9 cellular contexts compared by ENCODE assay signal in the genomic region with DNA sequence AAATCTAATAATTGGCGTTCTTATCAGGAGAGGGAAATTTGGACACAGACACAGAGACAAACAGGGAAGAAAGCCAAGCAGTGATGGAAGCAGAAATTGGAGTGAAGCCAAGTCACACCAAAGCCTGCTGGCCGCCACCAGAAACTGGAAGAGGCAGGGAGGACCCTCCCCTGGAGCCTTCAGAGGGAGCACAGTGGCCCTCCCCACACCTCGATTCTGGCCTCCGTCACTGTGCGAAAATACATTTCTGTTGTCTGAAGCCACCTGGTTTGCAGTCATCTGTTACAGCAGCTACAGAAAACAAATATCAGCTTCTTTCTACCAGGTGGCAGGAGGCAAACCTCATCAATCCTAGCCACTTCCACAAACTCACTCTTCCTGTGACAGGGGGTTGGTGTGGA. TPM values are rescaled to one million over a fixed set of nuclear protein-coding genes. Genes with fewer than 3 reads are reported as not detected.
A peak's percentile ranks its signal among the peaks of the same experiment; 100 is the strongest.
DNase-seq lines count a peak whose midpoint lies in the region; ATAC-seq, FAIRE-seq and TF ChIP-seq lines count a peak whose summit lies in the region.
"Had no signal": no experiment of that assay in that cellular context is flagged by ENCODE, and none has a peak within 500 bp of the region (broad histone marks: within the 10 kb centered on the region; RNA-seq: fewer than 3 reads in every experiment).

No MANE protein-coding gene starts in this region.

- no peaks in the 10 kb centered on the region for H3K9me2 ChIP-seq in PC-3 (replicated peaks; ENCODE audit: low read length)

- intact Hi-C loops in HepG2 (cut with micrococcal nuclease; ENCODE audit: unreplicated experiment): no loop called here
- intact Hi-C loops in upper lobe of right lung (cut with DNase I): no loop called here
- intact Hi-C loops in PC-3 (cut with micrococcal nuclease): no loop called here
- intact Hi-C loops in CD8-positive, alpha-beta T cell (cut with DNase I, micrococcal nuclease): no loop called here

- H3K9ac ChIP-seq in HepG2 (ENCODE audit: insufficient read depth, low read depth, low read length): no peak overlapping the region
- no peak overlapping the region for H3K9ac ChIP-seq in PC-3 (ENCODE audit: low read length)

- in situ Hi-C loops in HepG2 (cut with HindIII; ENCODE audit: extremely low pct_ligation_motif_present, low pct_unique_long_range_greater_than_20kb): no loop called here

- peaks cover 41% of the 10 kb centered on the region for H3K4me1 ChIP-seq in HepG2 (ENCODE audit: insufficient read depth, low read length)
- peaks cover 50% of the 10 kb centered on the region for H3K4me1 ChIP-seq in upper lobe of right lung
- H3K4me1 ChIP-seq in PC-3 (ENCODE audit: insufficient read depth, low read length): no peaks in the 10 kb centered on the region
- H3K4me1 ChIP-seq in CD8-positive, alpha-beta T cell (ENCODE audit: insufficient read depth, low read length): peaks cover 5% of the 10 kb centered on the region

- TF ChIP-seq CTCF in HepG2 (CRISPR knock-in tag; IDR thresholded peaks at IDR 0.05) (no peak), upper lobe of right lung (IDR thresholded peaks at IDR 0.05) (no peak), PC-3 (conservative IDR thresholded peaks at IDR 0.05; ENCODE audit: low read depth, low read length) (no peak)
- TF ChIP-seq CTCF in CD8-positive, alpha-beta T cell (IDR thresholded peaks at IDR 0.05): no peak

- H3K36me3 Mint-ChIP-seq in CD8-positive, alpha-beta T cell: no peaks in the 10 kb centered on the region

- TF ChIP-seq EP300 in HepG2 (IDR thresholded peaks at IDR 0.05; ENCODE audit: low read depth in 2 of 2, low read length in 2 of 2): no peak
- no peak for TF ChIP-seq EP300 in HepG2 (CRISPR knock-in tag; IDR thresholded peaks at IDR 0.05; ENCODE audit: borderline replicate concordance)

- H3K9me3 ChIP-seq in HepG2 (ENCODE audit: low read length): no peaks in the 10 kb centered on the region
- H3K9me3 ChIP-seq in upper lobe of right lung: no peaks in the 10 kb centered on the region
- H3K9me3 ChIP-seq in PC-3 (ENCODE audit: low read length): no peaks in the 10 kb centered on the region
- H3K9me3 ChIP-seq in CD8-positive, alpha-beta T cell (ENCODE audit: low read length): no peaks in the 10 kb centered on the region

- H2AFZ ChIP-seq in HepG2 (ENCODE audit: low read length): no peak overlapping the region
- H2AFZ ChIP-seq in PC-3 (ENCODE audit: low read length): no peak overlapping the region

- no peak for TF ChIP-seq POLR2A in HepG2 (IDR thresholded peaks at IDR 0.05; ENCODE audit: insufficient read depth in 1 of 2, low read depth in 2 of 2, low read length in 2 of 2)

- H3K9me3 Mint-ChIP-seq in CD8-positive, alpha-beta T cell: no peaks in the 10 kb centered on the region

- no peaks in the 10 kb centered on the region for H3K36me3 ChIP-seq in HepG2 (replicated peaks in 1 of 2; ENCODE audit: control insufficient read depth in 1 of 2, insufficient read depth in 2 of 2, low read length in 2 of 2)
- H3K36me3 ChIP-seq in upper lobe of right lung: no peaks in the 10 kb centered on the region
- H3K36me3 ChIP-seq in PC-3 (ENCODE audit: low read depth, low read length): no peaks in the 10 kb centered on the region
- H3K36me3 ChIP-seq in CD8-positive, alpha-beta T cell (ENCODE audit: insufficient read depth, low read length): no peaks in the 10 kb centered on the region

- H3K27me3 Mint-ChIP-seq in CD8-positive, alpha-beta T cell (ENCODE audit: low read depth): no peaks in the 10 kb centered on the region

- no peaks in the 10 kb centered on the region for H3F3A ChIP-seq in PC-3 (ENCODE audit: low read length, unreplicated experiment)

- TF ChIP-seq RAD21 in HepG2 (CRISPR knock-in tag; IDR thresholded peaks at IDR 0.05): no peak

- peak; percentile 18 for FAIRE-seq in HepG2 (lab: Jason Lieb, UNC)

- CTCF ChIA-PET in HepG2 (lab: Yijun Ruan, JAX; ENCODE audit: low intra/inter-chr PET ratio, low total read pairs) (no interaction called here), PC-3 (lab: Charles Lee) (interaction anchor here (0.6 kb wide), 1 partner anchor 11 kb away, joined by 3 read pairs; no protein-coding TSS in a partner anchor)
- CTCF ChIA-PET in CD8-positive, alpha-beta T cell (lab: Charles Lee): interaction anchor here (6.3 kb wide), 1 partner anchor 135 kb away, joined by 58 read pairs; no protein-coding TSS in a partner anchor

- H3K79me2 ChIP-seq in HepG2 (ENCODE audit: insufficient read depth, low read length) (no peaks in the 10 kb centered on the region), PC-3 (ENCODE audit: low read length) (no peaks in the 10 kb centered on the region)

- no peak overlapping the region for H3K27ac Mint-ChIP-seq in CD8-positive, alpha-beta T cell

- no peaks in the 10 kb centered on the region for H3K4me1 Mint-ChIP-seq in CD8-positive, alpha-beta T cell (ENCODE audit: low read depth)

- H3K27me3 ChIP-seq in HepG2 (ENCODE audit: control insufficient read depth in 1 of 2, insufficient read depth in 2 of 2, low read length in 2 of 2) (peaks cover 0 to 4% of the 10 kb centered on the region in 2 experiments; a peak in 1 of 5 replicates), upper lobe of right lung (no peaks in the 10 kb centered on the region), PC-3 (ENCODE audit: low read length) (no peaks in the 10 kb centered on the region)
- no peaks in the 10 kb centered on the region for H3K27me3 ChIP-seq in CD8-positive, alpha-beta T cell (ENCODE audit: insufficient read depth, low read length)

- H3K4me3 Mint-ChIP-seq in CD8-positive, alpha-beta T cell: no peak overlapping the region

- WGBS in HepG2 (ENCODE audit: low lambda C conversion rate): 4% methylated on average over 5 of the region's 5 CpGs

- no peak overlapping the region; the same call in 1 of the 2 replicates for H3K4me2 ChIP-seq in HepG2 (ENCODE audit: low read depth, low read length)
- H3K4me2 ChIP-seq in PC-3 (ENCODE audit: low read length): no peak overlapping the region

- DNase-seq in NCI-H146 (lab: John Stamatoyannopoulos, UW): peak; percentile 79
- no peak for DNase-seq in HepG2 (ENCODE audit: low spot score)
- no peak for DNase-seq in upper lobe of right lung
- DNase-seq in GM19240 (ENCODE audit: insufficient read length, low spot score): no peak
- DNase-seq in PC-3: no peak
- no peak for DNase-seq in activated CD4-positive, CD25-positive, alpha-beta regulatory T cell treated with anti-CD3 and anti-CD28 coated beads, Interleukin-2, amount 50 U/mL, for 72 hours
- no peak for DNase-seq in CD8-positive, alpha-beta T cell
- DNase-seq: NK-92 treated with Interleukin-12 subunit alpha and Interleukin-12 subunit beta, amount 100 ng/mL, for 24 hours had no signal

- H3K4me3 ChIP-seq in HepG2 (replicated peaks in 1 of 3; ENCODE audit: insufficient read depth in 1 of 3, low read depth in 2 of 3, low read length in 3 of 3) (no peak overlapping the region), upper lobe of right lung (no peak overlapping the region), PC-3 (ENCODE audit: low read length) (no peak overlapping the region)
- H3K4me3 ChIP-seq in CD8-positive, alpha-beta T cell (ENCODE audit: low read depth, low read length): no peak overlapping the region

- H4K20me1 ChIP-seq in HepG2 (ENCODE audit: insufficient read depth, low read length): no peaks in the 10 kb centered on the region
- no peaks in the 10 kb centered on the region for H4K20me1 ChIP-seq in PC-3 (ENCODE audit: low read length)

- BruUV-seq in HepG2 (replicated peaks; lab: Mats Ljungman, UMichigan) (no TSS peak), PC-3 (replicated peaks; lab: Mats Ljungman, UMichigan) (no TSS peak)

- ATAC-seq in SK-N-SH treated with all-trans-retinoic acid at 6 μM for 48 hours (peak; percentile 35), HepG2 (no peak), upper lobe of right lung (no peak), PC-3 (no peak)
- no peak for ATAC-seq in CD8-positive, alpha-beta T cell

- POLR2A ChIA-PET in HepG2 (lab: Yijun Ruan, JAX) (no interaction called here), PC-3 (lab: Charles Lee; ENCODE audit: unreplicated experiment) (no interaction called here)
- POLR2A ChIA-PET in CD8-positive, alpha-beta T cell (lab: Charles Lee): no interaction called here

- H3K27ac ChIP-seq in HepG2 (ENCODE audit: extremely low read length, insufficient read depth, low read length) (no peak overlapping the region), upper lobe of right lung (peak overlapping the region; percentile 90), PC-3 (ENCODE audit: low read length) (no peak overlapping the region)
- no peak overlapping the region for H3K27ac ChIP-seq in CD8-positive, alpha-beta T cell (ENCODE audit: low read depth, low read length)

RNA-seq across cellular contexts. Expression of a gene that starts 8.3 kb away (rescaled TPM):
- total RNA-seq in HepG2 (2016; rRNA removed; fragmentation: Illumina TruSeq; extraction: Trizol) (0.24 and 0.28 TPM in 2 replicates), upper lobe of right lung (6.7 TPM), PC-3 (2014; rRNA removed) (1.9 and 4.1 TPM in 2 replicates)
- not detected in 2 replicates for total RNA-seq in HepG2 (2016; cell fraction: cytosol; rRNA removed; fragmentation: Illumina TruSeq; extraction: Trizol; ENCODE audit: low read depth)
- total RNA-seq in HepG2 (2016; cell fraction: insoluble cytoplasmic fraction; rRNA removed; fragmentation: Illumina TruSeq; extraction: Trizol): 0.06 TPM in 1 of 2 replicates, not detected in the other
- not detected in 2 replicates for total RNA-seq in HepG2 (2016; cell fraction: membrane; rRNA removed; fragmentation: Illumina TruSeq; extraction: Trizol)
- total RNA-seq in HepG2 (2016; cell fraction: nucleus; rRNA removed; fragmentation: Illumina TruSeq; extraction: Trizol): not detected in 2 replicates
- polyA plus RNA-seq in HepG2 (2011; rRNA removed): 5.5 and 6.4 TPM in 2 replicates
- polyA plus RNA-seq in HepG2 (2011; cell fraction: cytosol; rRNA removed): 4.2 TPM in 2 replicates
- polyA plus RNA-seq in HepG2 (2011; cell fraction: nucleus; rRNA removed): 18.3 and 20.1 TPM in 2 replicates
- polyA plus RNA-seq in HepG2 (2012): 1.5 and 1.9 TPM in 2 replicates
- 0.19 and 0.32 TPM in 2 replicates for polyA plus RNA-seq in HepG2 (2016; cell fraction: cytosol; fragmentation: Illumina TruSeq; extraction: Trizol; ENCODE audit: low read depth)
- not detected in 2 replicates for polyA plus RNA-seq in HepG2 (2016; cell fraction: insoluble cytoplasmic fraction; fragmentation: Illumina TruSeq; extraction: Trizol; ENCODE audit: low read depth)
- not detected in 2 replicates for polyA plus RNA-seq in HepG2 (2016; cell fraction: membrane; fragmentation: Illumina TruSeq; extraction: Trizol; ENCODE audit: low read depth)
- polyA plus RNA-seq in HepG2 (2016; cell fraction: nucleus; fragmentation: Illumina TruSeq; extraction: Trizol; ENCODE audit: insufficient read depth, low read depth): 1.00 TPM in 1 of 2 replicates, not detected in the other
- 4.2 and 4.9 TPM in 2 replicates for polyA minus RNA-seq in HepG2 (2011; rRNA and poly(A)+ RNA removed; ENCODE audit: low replicate concordance)
- 2.4 TPM in 1 of 2 replicates, not detected in the other for polyA minus RNA-seq in HepG2 (2011; cell fraction: cytosol; rRNA and poly(A)+ RNA removed)
- polyA minus RNA-seq in HepG2 (2011; cell fraction: nucleus; rRNA and poly(A)+ RNA removed): 3.2 and 5.0 TPM in 2 replicates
- not detected for total RNA-seq in CD8-positive, alpha-beta T cell

RNA-seq across cellular contexts. Expression of a gene that starts 24.3 kb away (rescaled TPM):
- total RNA-seq in HepG2 (2016; rRNA removed; fragmentation: Illumina TruSeq; extraction: Trizol): 11.5 and 12.6 TPM in 2 replicates
- total RNA-seq in HepG2 (2016; cell fraction: cytosol; rRNA removed; fragmentation: Illumina TruSeq; extraction: Trizol; ENCODE audit: low read depth): 2.9 and 3.5 TPM in 2 replicates
- 10.1 and 13.6 TPM in 2 replicates for total RNA-seq in HepG2 (2016; cell fraction: insoluble cytoplasmic fraction; rRNA removed; fragmentation: Illumina TruSeq; extraction: Trizol)
- 7.1 and 7.2 TPM in 2 replicates for total RNA-seq in HepG2 (2016; cell fraction: membrane; rRNA removed; fragmentation: Illumina TruSeq; extraction: Trizol)
- total RNA-seq in HepG2 (2016; cell fraction: nucleus; rRNA removed; fragmentation: Illumina TruSeq; extraction: Trizol): 8.2 and 9.0 TPM in 2 replicates
- polyA plus RNA-seq in HepG2 (2011; rRNA removed): 7.1 and 7.8 TPM in 2 replicates
- polyA plus RNA-seq in HepG2 (2011; cell fraction: cytosol; rRNA removed): 3.6 and 5.6 TPM in 2 replicates
- 5.3 and 7.8 TPM in 2 replicates for polyA plus RNA-seq in HepG2 (2011; cell fraction: nucleus; rRNA removed)
- polyA plus RNA-seq in HepG2 (2012): 5.3 and 5.9 TPM in 2 replicates
- 0.84 and 1.0 TPM in 2 replicates for polyA plus RNA-seq in HepG2 (2016; cell fraction: cytosol; fragmentation: Illumina TruSeq; extraction: Trizol; ENCODE audit: low read depth)
- polyA plus RNA-seq in HepG2 (2016; cell fraction: insoluble cytoplasmic fraction; fragmentation: Illumina TruSeq; extraction: Trizol; ENCODE audit: low read depth): 9.3 and 9.6 TPM in 2 replicates
- 2.7 and 2.9 TPM in 2 replicates for polyA plus RNA-seq in HepG2 (2016; cell fraction: membrane; fragmentation: Illumina TruSeq; extraction: Trizol; ENCODE audit: low read depth)
- 14.6 and 16.9 TPM in 2 replicates for polyA plus RNA-seq in HepG2 (2016; cell fraction: nucleus; fragmentation: Illumina TruSeq; extraction: Trizol; ENCODE audit: insufficient read depth, low read depth)
- polyA minus RNA-seq in HepG2 (2011; rRNA and poly(A)+ RNA removed; ENCODE audit: low replicate concordance): 6.2 and 7.9 TPM in 2 replicates
- 2.5 and 5.3 TPM in 2 replicates for polyA minus RNA-seq in HepG2 (2011; cell fraction: cytosol; rRNA and poly(A)+ RNA removed)
- 5.7 and 10.9 TPM in 2 replicates for polyA minus RNA-seq in HepG2 (2011; cell fraction: nucleus; rRNA and poly(A)+ RNA removed)
- 4.2 TPM for total RNA-seq in upper lobe of right lung
- 2.1 and 5.1 TPM in 2 replicates for total RNA-seq in PC-3 (2014; rRNA removed)
- total RNA-seq in CD8-positive, alpha-beta T cell: 1 to 10 TPM; 1.4 to 2.0 TPM

RNA-seq across cellular contexts. Expression of a gene that starts 60.0 kb away (rescaled TPM):
- 0.07 TPM in 1 of 2 replicates, not detected in the other for total RNA-seq in HepG2 (2016; rRNA removed; fragmentation: Illumina TruSeq; extraction: Trizol)
- not detected in 2 replicates for total RNA-seq in HepG2 (2016; cell fraction: cytosol; rRNA removed; fragmentation: Illumina TruSeq; extraction: Trizol; ENCODE audit: low read depth)
- total RNA-seq in HepG2 (2016; cell fraction: insoluble cytoplasmic fraction; rRNA removed; fragmentation: Illumina TruSeq; extraction: Trizol): not detected in 2 replicates
- total RNA-seq in HepG2 (2016; cell fraction: membrane; rRNA removed; fragmentation: Illumina TruSeq; extraction: Trizol): 0.14 and 0.15 TPM in 2 replicates
- total RNA-seq in HepG2 (2016; cell fraction: nucleus; rRNA removed; fragmentation: Illumina TruSeq; extraction: Trizol): not detected in 2 replicates
- 0.72 and 0.81 TPM in 2 replicates for polyA plus RNA-seq in HepG2 (2011; rRNA removed)
- polyA plus RNA-seq in HepG2 (2011; cell fraction: cytosol; rRNA removed): 0.21 and 0.25 TPM in 2 replicates
- 1.8 and 1.9 TPM in 2 replicates for polyA plus RNA-seq in HepG2 (2011; cell fraction: nucleus; rRNA removed)
- 0.67 and 0.75 TPM in 2 replicates for polyA plus RNA-seq in HepG2 (2012)
- 0.19 and 0.40 TPM in 2 replicates for polyA plus RNA-seq in HepG2 (2016; cell fraction: cytosol; fragmentation: Illumina TruSeq; extraction: Trizol; ENCODE audit: low read depth)
- polyA plus RNA-seq in HepG2 (2016; cell fraction: insoluble cytoplasmic fraction; fragmentation: Illumina TruSeq; extraction: Trizol; ENCODE audit: low read depth): 0.13 TPM in 1 of 2 replicates, not detected in the other
- polyA plus RNA-seq in HepG2 (2016; cell fraction: membrane; fragmentation: Illumina TruSeq; extraction: Trizol; ENCODE audit: low read depth): 0.23 and 0.82 TPM in 2 replicates
- 0.56 TPM in 1 of 2 replicates, not detected in the other for polyA plus RNA-seq in HepG2 (2016; cell fraction: nucleus; fragmentation: Illumina TruSeq; extraction: Trizol; ENCODE audit: insufficient read depth, low read depth)
- polyA minus RNA-seq in HepG2 (2011; rRNA and poly(A)+ RNA removed; ENCODE audit: low replicate concordance): 1.3 and 12.9 TPM in 2 replicates
- 0.35 and 0.89 TPM in 2 replicates for polyA minus RNA-seq in HepG2 (2011; cell fraction: cytosol; rRNA and poly(A)+ RNA removed)
- 0.77 TPM in 1 of 2 replicates, not detected in the other for polyA minus RNA-seq in HepG2 (2011; cell fraction: nucleus; rRNA and poly(A)+ RNA removed)
- total RNA-seq in upper lobe of right lung: 58.6 TPM
- total RNA-seq in PC-3 (2014; rRNA removed): 7.7 and 10.0 TPM in 2 replicates
- total RNA-seq in CD8-positive, alpha-beta T cell: 10 to 100 TPM; 12.1 to 15.4 TPM
